In genomic region chr17:28572294-28573099, GRCh38 we compare ENCODE assay signal across 10 cellular contexts. TPM values are rescaled to one million over a fixed set of nuclear protein-coding genes. Genes with fewer than 3 reads are reported as not detected.
A peak's percentile ranks its signal among the peaks of the same experiment; 100 is the strongest.
DNase-seq lines count a peak whose midpoint lies in the region; ATAC-seq and TF ChIP-seq lines count a peak whose summit lies in the region.
"Had no signal": no experiment of that assay in that cellular context is flagged by ENCODE, and none has a peak within 500 bp of the region (broad histone marks: within the 10 kb centered on the region; RNA-seq: fewer than 3 reads in every experiment).

No MANE protein-coding gene starts in this region.

- H3K4me1 Mint-ChIP-seq in activated naive CD8-positive, alpha-beta T cell treated with anti-CD3 and anti-CD28 coated beads, Interleukin-2, amount 10 ng/mL, durations not matched to agents 7 days and 5 days = peaks cover 42% of the 10 kb centered on the region
- H3K4me1 Mint-ChIP-seq in mesothelial cell of epicardium = peaks cover 30% of the 10 kb centered on the region

- TF ChIP-seq POLR2A in uterus (IDR thresholded peaks at IDR 0.05) = no peak

- H3K9me3 ChIP-seq in right atrium auricular region = no peaks in the 10 kb centered on the region
- no peaks in the 10 kb centered on the region for H3K9me3 ChIP-seq in uterus

- H3K27me3 Mint-ChIP-seq in activated naive CD8-positive, alpha-beta T cell treated with anti-CD3 and anti-CD28 coated beads, Interleukin-2, amount 10 ng/mL, durations not matched to agents 7 days and 5 days = no peaks in the 10 kb centered on the region
- no peaks in the 10 kb centered on the region for H3K27me3 Mint-ChIP-seq in mesothelial cell of epicardium (ENCODE audit: low read depth)

- POLR2A ChIA-PET in activated naive CD8-positive, alpha-beta T cell treated with anti-CD3 and anti-CD28 coated beads, Interleukin-2, amount 10 ng/mL, durations not matched to agents 7 days and 5 days (lab: Charles Lee) = interaction anchor here (1.0 to 2.4 kb wide), 12 partner anchors 10 to 765 kb away, joined by 3 to 33 read pairs (median 5); partner anchors contain the start of genes BLTP2, RPL23A, SDF2 and SUPT6H

- peak overlapping the region in 1 of 2 donors; percentile 85 for H3K4me3 ChIP-seq in right atrium auricular region
- peak overlapping the region in 1 of 2 donors; percentile 81 for H3K4me3 ChIP-seq in uterus

- ATAC-seq in Right ventricle myocardium superior (ENCODE audit: poor library complexity) (no peak), HG02870 (IDR thresholded peaks at IDR 0.05; ENCODE audit: unreplicated experiment) (no peak)
- ATAC-seq in activated naive CD8-positive, alpha-beta T cell treated with anti-CD3 and anti-CD28 coated beads, Interleukin-2, amount 10 ng/mL, durations not matched to agents 7 days and 5 days (ENCODE audit: low read depth) = no peak

- H3K4me1 ChIP-seq in right atrium auricular region (peaks cover 0 to 56% of the 10 kb centered on the region in 2 donors), uterus (peaks cover 4 to 10% of the 10 kb centered on the region in 2 donors)

- no peaks in the 10 kb centered on the region for H3K27me3 ChIP-seq in right atrium auricular region
- H3K27me3 ChIP-seq in uterus = no peaks in the 10 kb centered on the region

- peaks cover 29% of the 10 kb centered on the region for H3K36me3 Mint-ChIP-seq in activated naive CD8-positive, alpha-beta T cell treated with anti-CD3 and anti-CD28 coated beads, Interleukin-2, amount 10 ng/mL, durations not matched to agents 7 days and 5 days
- peaks cover 10% of the 10 kb centered on the region for H3K36me3 Mint-ChIP-seq in mesothelial cell of epicardium

- intact Hi-C loops in Right ventricle myocardium superior (cut with DNase I) (no loop called here), uterus (cut with DNase I; ENCODE audit: low total_unique reads) (no loop called here)

- H3K27ac Mint-ChIP-seq in activated naive CD8-positive, alpha-beta T cell treated with anti-CD3 and anti-CD28 coated beads, Interleukin-2, amount 10 ng/mL, durations not matched to agents 7 days and 5 days = peak overlapping the region; percentile 94
- H3K27ac Mint-ChIP-seq in mesothelial cell of epicardium = no peak overlapping the region

- DNase-seq in Right ventricle myocardium superior = peak; percentile 45
- no peak for DNase-seq in right atrium auricular region (ENCODE audit: low spot score)
- no peak for DNase-seq in activated naive CD8-positive, alpha-beta T cell treated with anti-CD3 and anti-CD28 coated beads, Interleukin-2, amount 10 ng/mL, durations not matched to agents 7 days and 5 days
- DNase-seq in mesothelial cell of epicardium (ENCODE audit: low spot score in 2 of 2, unreplicated experiment in 2 of 2) = no peak
- no peak for DNase-seq in uterus
- DNase-seq in activated gamma-delta T cell treated with Interleukin-2 at 50 U/mL for 16 hours = no peak
- no peak for DNase-seq in hepatic stellate cell (ENCODE audit: low spot score)
- DNase-seq: activated CD4-positive, alpha-beta T cell treated with anti-CD3 and anti-CD28 coated beads for 48 hours; EL had no signal

- H3K27ac ChIP-seq in right atrium auricular region = peak overlapping the region in 1 of 2 donors; percentile 79
- peak overlapping the region; percentile 76 to 88 for H3K27ac ChIP-seq in uterus

- TF ChIP-seq CTCF in right atrium auricular region (IDR thresholded peaks at IDR 0.05) = no peak
- TF ChIP-seq CTCF in mesothelial cell of epicardium (IDR thresholded peaks at IDR 0.05; ENCODE audit: unreplicated experiment) = no peak
- TF ChIP-seq CTCF in uterus (IDR thresholded peaks at IDR 0.05) = no peak

- H3K36me3 ChIP-seq in right atrium auricular region (peaks cover 6% of the 10 kb centered on the region), uterus (no peaks in the 10 kb centered on the region)

- H3K9me3 Mint-ChIP-seq in activated naive CD8-positive, alpha-beta T cell treated with anti-CD3 and anti-CD28 coated beads, Interleukin-2, amount 10 ng/mL, durations not matched to agents 7 days and 5 days = no peaks in the 10 kb centered on the region
- no peaks in the 10 kb centered on the region for H3K9me3 Mint-ChIP-seq in mesothelial cell of epicardium

- H3K4me3 Mint-ChIP-seq in activated naive CD8-positive, alpha-beta T cell treated with anti-CD3 and anti-CD28 coated beads, Interleukin-2, amount 10 ng/mL, durations not matched to agents 7 days and 5 days = peak overlapping the region; percentile 95
- peak overlapping the region; percentile 90 for H3K4me3 Mint-ChIP-seq in mesothelial cell of epicardium

RNA-seq across cellular contexts. Expression of gene PIGS, which starts 1.2 kb away (rescaled TPM):
- total RNA-seq in Right ventricle myocardium superior (33.4 TPM), right atrium auricular region (10 to 100 TPM; 51.6 to 74.8 TPM), mesothelial cell of epicardium (75.2 to 80.7 TPM (median 78.7 TPM) in 3 replicates), uterus (10 to 100 TPM in 2 of 4 donors, 1 to 10 TPM in 2; 7.2 to 48.3 (median 26.6) TPM)
- total RNA-seq in activated naive CD8-positive, alpha-beta T cell treated with anti-CD3 and anti-CD28 coated beads, Interleukin-2, amount 10 ng/mL, durations not matched to agents 7 days and 5 days = 10 to 100 TPM; 60.5 to 63.1 TPM

RNA-seq across cellular contexts. Expression of gene ALDOC, which starts 4.2 kb away (rescaled TPM):
- total RNA-seq in Right ventricle myocardium superior (353 TPM), right atrium auricular region (100 to 1,000 TPM; 355 to 363 TPM), mesothelial cell of epicardium (22.6 to 24.6 TPM (median 22.6 TPM) in 3 replicates), uterus (10 to 100 TPM in 2 of 4 donors, 1 to 10 TPM in 2; 4.1 to 17.8 (median 11.1) TPM)
- total RNA-seq in activated naive CD8-positive, alpha-beta T cell treated with anti-CD3 and anti-CD28 coated beads, Interleukin-2, amount 10 ng/mL, durations not matched to agents 7 days and 5 days = 100 to 1,000 TPM; 142 to 154 TPM

RNA-seq across cellular contexts. Expression of gene UNC119, which starts 20.1 kb away (rescaled TPM):
- total RNA-seq in Right ventricle myocardium superior = 22.6 TPM
- total RNA-seq in right atrium auricular region = 10 to 100 TPM; 19.6 to 30.3 TPM
- 10 to 100 TPM; 54.9 to 57.8 TPM for total RNA-seq in activated naive CD8-positive, alpha-beta T cell treated with anti-CD3 and anti-CD28 coated beads, Interleukin-2, amount 10 ng/mL, durations not matched to agents 7 days and 5 days
- total RNA-seq in mesothelial cell of epicardium = 61.0 to 66.2 TPM (median 61.2 TPM) in 3 replicates
- 10 to 100 TPM in 3 of 4 donors, 1 to 10 TPM in 1; 4.1 to 28.5 (median 21.6) TPM for total RNA-seq in uterus

RNA-seq across cellular contexts. Expression of gene SPAG5, which starts 26.3 kb away (rescaled TPM):
- 1.1 TPM for total RNA-seq in Right ventricle myocardium superior
- total RNA-seq in right atrium auricular region = 1 to 10 TPM in 1 of 2 donors, under 1 TPM in 1; 0.98 to 1.1 TPM
- total RNA-seq in activated naive CD8-positive, alpha-beta T cell treated with anti-CD3 and anti-CD28 coated beads, Interleukin-2, amount 10 ng/mL, durations not matched to agents 7 days and 5 days = 100 to 1,000 TPM; 109 to 118 TPM
- total RNA-seq in mesothelial cell of epicardium = 32.1 to 45.2 TPM (median 42.0 TPM) in 3 replicates
- total RNA-seq in uterus = 10 to 100 TPM in 1 of 4 donors, 1 to 10 TPM in 2, not detected in 1; 1.5 to 21.4 (median 7.0) TPM

RNA-seq across cellular contexts. Expression of gene RSKR, which starts 41.5 kb away (rescaled TPM):
- total RNA-seq in Right ventricle myocardium superior = 4.8 TPM
- total RNA-seq in right atrium auricular region = 1 to 10 TPM; 1.3 to 1.8 TPM
- total RNA-seq in activated naive CD8-positive, alpha-beta T cell treated with anti-CD3 and anti-CD28 coated beads, Interleukin-2, amount 10 ng/mL, durations not matched to agents 7 days and 5 days = 10 to 100 TPM; 20.7 to 24.9 TPM
- total RNA-seq in mesothelial cell of epicardium = 24.0 to 31.3 TPM (median 26.3 TPM) in 3 replicates
- total RNA-seq in uterus = 10 to 100 TPM in 2 of 4 donors, 1 to 10 TPM in 1, not detected in 1; 5.9 to 19.6 (median 11.3) TPM
